In genomic region chr19:12866416-12867119, GRCh38 we compare ENCODE assay signal across 16 cellular contexts. TPM values are rescaled to one million over a fixed set of nuclear protein-coding genes. Genes with fewer than 3 reads are reported as not detected.
DNase-seq lines count a peak whose midpoint lies in the region; ATAC-seq, FAIRE-seq and TF ChIP-seq lines count a peak whose summit lies in the region.
"Had no signal": no experiment of that assay in that cellular context is flagged by ENCODE, and none has a peak within 500 bp of the region (broad histone marks: within the 10 kb centered on the region; RNA-seq: fewer than 3 reads in every experiment).

No MANE protein-coding gene starts in this region.

- H3K79me2 ChIP-seq in K562 (ENCODE audit: control insufficient read depth, insufficient read depth, low read length), result no peaks in the 10 kb centered on the region

- TF ChIP-seq RAD21 in K562 (CRISPR knock-in tag; conservative IDR thresholded peaks at IDR 0.05 in 1 of 2, IDR thresholded peaks at IDR 0.05 in 1 of 2), result no peak

- H3K4me3 Mint-ChIP-seq in CD4-positive, alpha-beta T cell, result peak overlapping the region; percentile 77
- H3K4me3 Mint-ChIP-seq in IgD-negative memory B cell (peak overlapping the region; percentile 62 to 92 (median 79)), natural killer cell (peak overlapping the region; percentile 67)

- WGBS in K562 (ENCODE audit: insufficient coverage, low coverage, missing lambda C conversion rate), result 63% methylated on average over 26 of the region's 29 CpGs
- WGBS in testis, 2 donors, result 63 to 66% methylated on average over 23 to 29 of the region's 29 CpGs

- DNase-seq in CD4-positive, alpha-beta T cell, result no peak
- DNase-seq in K562 (ENCODE audit: extremely low read depth in 1 of 4, low spot score in 3 of 4) (peak; percentile 52 to 77 (median 72)), natural killer cell (no peak), hippocampal formation (lab: John Stamatoyannopoulos, UW) (no peak), foreskin melanocyte (no peak), testis (no peak), NCI-H2081 treated with DMSO at 0.1 percent for 48 hours (lab: John Stamatoyannopoulos, UW) (no peak)
- DNase-seq: NCI-H774 had no signal

- peak overlapping the region; percentile 95 for H3K4me2 ChIP-seq in K562 (ENCODE audit: insufficient read depth, low read length)

- POLR2A ChIA-PET in CD4-positive, alpha-beta T cell (lab: Charles Lee), result interaction anchor here (1.4 kb wide), 1 partner anchor 24 kb away, joined by 5 read pairs; the partner anchor contains the start of gene GCDH
- POLR2A ChIA-PET in K562 (lab: Yijun Ruan, JAX), result no interaction called here

- H3K9me3 ChIP-seq in CD4-positive, alpha-beta T cell (ENCODE audit: control insufficient read depth, low read length), result no peaks in the 10 kb centered on the region
- H3K9me3 ChIP-seq in K562 (replicated peaks; ENCODE audit: control insufficient read depth, insufficient read depth, low read depth, low read length), result no peaks in the 10 kb centered on the region
- H3K9me3 ChIP-seq in testis, result no peaks in the 10 kb centered on the region
- H3K9me3 ChIP-seq: SJSA1 had no signal

- H2AFZ ChIP-seq in K562 (ENCODE audit: low read depth, low read length), result peak overlapping the region; percentile 98

- CTCF ChIA-PET in CD4-positive, alpha-beta T cell (lab: Charles Lee), result no interaction called here
- CTCF ChIA-PET in K562 (lab: Yijun Ruan, JAX; ENCODE audit: low intra/inter-chr PET ratio), result no interaction called here

- H3K9me1 ChIP-seq in K562 (ENCODE audit: control insufficient read depth, insufficient read depth, low read length), result no peaks in the 10 kb centered on the region

- in situ Hi-C loops in K562 (cut with MboI), result no loop called here

- intact Hi-C loops in CD4-positive, alpha-beta T cell (cut with DNase I, micrococcal nuclease), result no loop called here
- intact Hi-C loops in K562 (cut with micrococcal nuclease) (no loop called here), natural killer cell (cut with micrococcal nuclease) (no loop called here), testis (cut with DNase I; ENCODE audit: low total_unique reads) (no loop called here)

- no peak for ATAC-seq in CD4-positive, alpha-beta T cell (ENCODE audit: poor library complexity)
- ATAC-seq in K562 (peak; percentile 77), natural killer cell (no peak)

- no peak overlapping the region for H3K27ac Mint-ChIP-seq in CD4-positive, alpha-beta T cell
- no peak overlapping the region for H3K27ac Mint-ChIP-seq in IgD-negative memory B cell
- peak overlapping the region in 1 of 2 donors; percentile 35 for H3K27ac Mint-ChIP-seq in natural killer cell

- BruUV-seq in K562 (replicated peaks; lab: Mats Ljungman, UMichigan), result no TSS peak

- no peaks in the 10 kb centered on the region for H3K36me3 Mint-ChIP-seq in CD4-positive, alpha-beta T cell (ENCODE audit: low read depth)
- H3K36me3 Mint-ChIP-seq in IgD-negative memory B cell, result peaks cover 3% of the 10 kb centered on the region
- no peaks in the 10 kb centered on the region for H3K36me3 Mint-ChIP-seq in natural killer cell

- TF ChIP-seq POLR2A in K562 (conservative IDR thresholded peaks at IDR 0.05) (no peak), testis (IDR thresholded peaks at IDR 0.05) (no peak)

- no peak overlapping the region for H3K27ac ChIP-seq in CD4-positive, alpha-beta T cell (ENCODE audit: low read depth, low read length)
- peak overlapping the region; percentile 51; the same call in 1 of the 3 replicates for H3K27ac ChIP-seq in K562 (ENCODE audit: extremely low read depth, low read depth, low read length)
- H3K27ac ChIP-seq in testis, result no peak overlapping the region
- H3K27ac ChIP-seq: epithelial cell of prostate, SJSA1 had no signal

- FAIRE-seq in K562 (lab: Jason Lieb, UNC), result no peak
- FAIRE-seq: G401.6 had no signal

- peaks cover 9% of the 10 kb centered on the region for H3K4me1 Mint-ChIP-seq in CD4-positive, alpha-beta T cell (ENCODE audit: low read depth)
- H3K4me1 Mint-ChIP-seq in IgD-negative memory B cell (peaks cover 3 to 4% (median 3%) of the 10 kb centered on the region in 3 donors), natural killer cell (peaks cover under 1 to 11% of the 10 kb centered on the region in 2 donors)

- peaks cover 7% of the 10 kb centered on the region for H3K27me3 Mint-ChIP-seq in CD4-positive, alpha-beta T cell
- H3K27me3 Mint-ChIP-seq in IgD-negative memory B cell (peaks cover 9% of the 10 kb centered on the region), natural killer cell (ENCODE audit: low read depth in 2 of 2) (no peaks in the 10 kb centered on the region)

- H3K4me1 ChIP-seq in K562 (replicated peaks in 1 of 2; ENCODE audit: control insufficient read depth in 2 of 2, insufficient read depth in 2 of 2, low read length in 2 of 2) (peaks cover 8 to 42% of the 10 kb centered on the region in 2 experiments; a peak in 4 of 5 replicates), testis (no peaks in the 10 kb centered on the region)
- H3K4me1 ChIP-seq: SJSA1 had no signal

- H3K36me3 ChIP-seq in K562 (ENCODE audit: control insufficient read depth, insufficient read depth, low read length), result no peaks in the 10 kb centered on the region
- H3K36me3 ChIP-seq in testis (ENCODE audit: low read depth, missing control alignments), result no peaks in the 10 kb centered on the region
- H3K36me3 ChIP-seq: SJSA1 had no signal

- H3K27me3 ChIP-seq in CD4-positive, alpha-beta T cell (ENCODE audit: control insufficient read depth, insufficient read depth, low read length), result no peaks in the 10 kb centered on the region
- no peaks in the 10 kb centered on the region for H3K27me3 ChIP-seq in K562 (ENCODE audit: control insufficient read depth in 2 of 2, insufficient read depth in 2 of 2, low read length in 2 of 2)
- H3K27me3 ChIP-seq in testis, result no peaks in the 10 kb centered on the region
- H3K27me3 ChIP-seq: SJSA1 had no signal

- no peak for TF ChIP-seq EP300 in K562 (IDR thresholded peaks at IDR 0.05; ENCODE audit: low read length)

- no peak for TF ChIP-seq CTCF in CD4-positive, alpha-beta T cell (IDR thresholded peaks at IDR 0.05)
- TF ChIP-seq CTCF in K562 (IDR thresholded peaks at IDR 0.05 in 2 of 3, conservative IDR thresholded peaks at IDR 0.05 in 1 of 3; ENCODE audit: insufficient read depth in 2 of 3, low read depth in 1 of 3, low read length in 3 of 3), result no peak
- TF ChIP-seq CTCF in natural killer cell (IDR thresholded peaks at IDR 0.05), result no peak
- TF ChIP-seq CTCF in testis (IDR thresholded peaks at IDR 0.05), result no peak

- H3K4me3 ChIP-seq in K562 (peak overlapping the region; percentile 54), testis (no peak overlapping the region)
- H3K4me3 ChIP-seq: SJSA1 had no signal

- no peaks in the 10 kb centered on the region; the same call in 1 of the 2 replicates for H4K20me1 ChIP-seq in K562 (replicated peaks; ENCODE audit: control insufficient read depth, insufficient read depth, low read length)

- H3K9me3 Mint-ChIP-seq in CD4-positive, alpha-beta T cell, result no peaks in the 10 kb centered on the region
- H3K9me3 Mint-ChIP-seq in IgD-negative memory B cell (no peaks in the 10 kb centered on the region), natural killer cell (no peaks in the 10 kb centered on the region)

- no peak overlapping the region for H3K9ac ChIP-seq in K562 (ENCODE audit: insufficient read depth in 1 of 2, low read depth in 2 of 2, low read length in 2 of 2)

RNA-seq across cellular contexts. Expression of gene DNASE2, which starts 14.7 kb away (rescaled TPM):
- 10 to 100 TPM; 10.4 to 11.1 TPM for total RNA-seq in CD4-positive, alpha-beta T cell
- polyA plus RNA-seq in IgD-negative memory B cell, result 49.6 TPM
- 27.4 and 52.2 TPM in 2 replicates for total RNA-seq in K562 (2011; cell fraction: chromatin; rRNA removed; ENCODE audit: low replicate concordance)
- total RNA-seq in K562 (2011; cell fraction: nucleolus; rRNA removed), result 66.1 and 75.4 TPM in 2 replicates
- total RNA-seq in K562 (2011; cell fraction: nucleoplasm; rRNA removed), result 43.7 and 50.4 TPM in 2 replicates
- 20.1 and 22.1 TPM in 2 replicates for total RNA-seq in K562 (2014; rRNA removed)
- 15.4 and 17.4 TPM in 2 replicates for total RNA-seq in K562 (2014; rRNA removed; fragmentation: Illumina TruSeq; extraction: Trizol)
- 17.8 and 20.2 TPM in 2 replicates for total RNA-seq in K562 (2015; rRNA removed; fragmentation: Illumina TruSeq; extraction: Trizol)
- total RNA-seq in K562 (2021), result 21.1 and 25.4 TPM in 2 replicates
- polyA plus RNA-seq in K562 (2011; rRNA removed), result 19.0 and 38.0 TPM in 2 replicates
- 38.9 and 53.7 TPM in 2 replicates for polyA plus RNA-seq in K562 (2011; cell fraction: cytosol; rRNA removed)
- 5.7 and 9.8 TPM in 2 replicates for polyA plus RNA-seq in K562 (2011; cell fraction: nucleus; rRNA removed)
- 23.6 and 112 TPM in 2 replicates for polyA plus RNA-seq in K562 (2012)
- 20.3 and 31.2 TPM in 2 replicates for polyA plus RNA-seq in K562 (2014; fragmentation: Illumina TruSeq; extraction: Trizol)
- 1 to 10 TPM; 4.4 to 6.1 TPM for polyA plus RNA-seq in K562 (2014; fragmentation: Nextera tagmentation; extraction: Ambion mirVana)
- polyA plus RNA-seq in K562 (2014; rRNA removed), result 27.0 and 29.8 TPM in 2 replicates
- 12.8 and 19.9 TPM in 2 replicates for polyA minus RNA-seq in K562 (2011; rRNA and poly(A)+ RNA removed)
- 13.2 and 19.3 TPM in 2 replicates for polyA minus RNA-seq in K562 (2011; cell fraction: cytosol; rRNA and poly(A)+ RNA removed)
- polyA minus RNA-seq in K562 (2011; cell fraction: nucleus; rRNA and poly(A)+ RNA removed), result 3.6 and 8.9 TPM in 2 replicates
- 10 to 100 TPM; 28.3 to 31.7 (median 31.2) TPM for total RNA-seq in natural killer cell
- 10 to 100 TPM in 1 of 2 donors, 1 to 10 TPM in 1; 9.0 to 17.4 TPM for total RNA-seq in testis
- 17.7 TPM for polyA plus RNA-seq in testis (ENCODE audit: insufficient read depth, low read depth, low replicate concordance)

RNA-seq across cellular contexts. Expression of gene KLF1, which starts 20.4 kb away (rescaled TPM):
- total RNA-seq in CD4-positive, alpha-beta T cell, result not detected
- polyA plus RNA-seq in IgD-negative memory B cell (not detected), K562 (2011; rRNA removed) (47.3 and 58.8 TPM in 2 replicates), K562 (2014; fragmentation: Illumina TruSeq; extraction: Trizol) (38.0 and 76.5 TPM in 2 replicates), K562 (2014; fragmentation: Nextera tagmentation; extraction: Ambion mirVana) (1 to 10 TPM; 8.4 to 9.3 TPM), K562 (2014; rRNA removed) (111 and 113 TPM in 2 replicates), testis (ENCODE audit: insufficient read depth, low read depth, low replicate concordance) (not detected)
- total RNA-seq in K562 (2011; cell fraction: chromatin; rRNA removed; ENCODE audit: low replicate concordance), result 6.4 and 26.3 TPM in 2 replicates
- total RNA-seq in K562 (2011; cell fraction: nucleolus; rRNA removed), result 42.0 and 42.9 TPM in 2 replicates
- total RNA-seq in K562 (2011; cell fraction: nucleoplasm; rRNA removed), result 23.0 and 24.3 TPM in 2 replicates
- total RNA-seq in K562 (2014; rRNA removed) (163 and 229 TPM in 2 replicates), K562 (2014; rRNA removed; fragmentation: Illumina TruSeq; extraction: Trizol) (26.9 and 40.3 TPM in 2 replicates), K562 (2015; rRNA removed; fragmentation: Illumina TruSeq; extraction: Trizol) (76.4 and 81.8 TPM in 2 replicates), K562 (2021) (144 and 168 TPM in 2 replicates), natural killer cell (not detected), testis (under 1 TPM; 0.24 to 0.31 TPM)
- polyA plus RNA-seq in K562 (2011; cell fraction: cytosol; rRNA removed), result 72.0 and 223 TPM in 2 replicates
- polyA plus RNA-seq in K562 (2011; cell fraction: nucleus; rRNA removed), result 45.6 and 85.0 TPM in 2 replicates
- 70.7 and 93.0 TPM in 2 replicates for polyA plus RNA-seq in K562 (2012)
- polyA minus RNA-seq in K562 (2011; rRNA and poly(A)+ RNA removed), result 11.6 and 17.2 TPM in 2 replicates
- polyA minus RNA-seq in K562 (2011; cell fraction: cytosol; rRNA and poly(A)+ RNA removed), result 35.4 and 37.3 TPM in 2 replicates
- 23.3 and 27.4 TPM in 2 replicates for polyA minus RNA-seq in K562 (2011; cell fraction: nucleus; rRNA and poly(A)+ RNA removed)
- total RNA-seq: mesenteric fat pad, renal cortical epithelial cell, SJSA1 had no signal
- polyA plus RNA-seq: BJ had no signal

RNA-seq across cellular contexts. Expression of gene GCDH, which starts 24.4 kb away (rescaled TPM):
- 10 to 100 TPM; 39.2 to 42.1 TPM for total RNA-seq in CD4-positive, alpha-beta T cell
- 13.5 TPM for polyA plus RNA-seq in IgD-negative memory B cell
- 55.0 and 139 TPM in 2 replicates for total RNA-seq in K562 (2011; cell fraction: chromatin; rRNA removed; ENCODE audit: low replicate concordance)
- 92.4 and 115 TPM in 2 replicates for total RNA-seq in K562 (2011; cell fraction: nucleolus; rRNA removed)
- total RNA-seq in K562 (2011; cell fraction: nucleoplasm; rRNA removed), result 67.1 and 68.3 TPM in 2 replicates
- 25.7 and 37.9 TPM in 2 replicates for total RNA-seq in K562 (2014; rRNA removed)
- 11.5 and 17.7 TPM in 2 replicates for total RNA-seq in K562 (2014; rRNA removed; fragmentation: Illumina TruSeq; extraction: Trizol)
- 19.1 and 21.3 TPM in 2 replicates for total RNA-seq in K562 (2015; rRNA removed; fragmentation: Illumina TruSeq; extraction: Trizol)
- total RNA-seq in K562 (2021), result 40.1 and 47.5 TPM in 2 replicates
- 16.8 and 19.8 TPM in 2 replicates for polyA plus RNA-seq in K562 (2011; rRNA removed)
- polyA plus RNA-seq in K562 (2011; cell fraction: cytosol; rRNA removed), result 38.3 and 58.8 TPM in 2 replicates
- 44.2 and 61.1 TPM in 2 replicates for polyA plus RNA-seq in K562 (2011; cell fraction: nucleus; rRNA removed)
- polyA plus RNA-seq in K562 (2012), result 12.4 and 34.6 TPM in 2 replicates
- 20.6 and 38.9 TPM in 2 replicates for polyA plus RNA-seq in K562 (2014; fragmentation: Illumina TruSeq; extraction: Trizol)
- polyA plus RNA-seq in K562 (2014; fragmentation: Nextera tagmentation; extraction: Ambion mirVana), result 1 to 10 TPM; 2.9 to 5.5 TPM
- 44.7 and 50.8 TPM in 2 replicates for polyA plus RNA-seq in K562 (2014; rRNA removed)
- 12.1 and 21.1 TPM in 2 replicates for polyA minus RNA-seq in K562 (2011; rRNA and poly(A)+ RNA removed)
- 17.9 and 18.6 TPM in 2 replicates for polyA minus RNA-seq in K562 (2011; cell fraction: cytosol; rRNA and poly(A)+ RNA removed)
- 26.5 and 27.9 TPM in 2 replicates for polyA minus RNA-seq in K562 (2011; cell fraction: nucleus; rRNA and poly(A)+ RNA removed)
- total RNA-seq in natural killer cell, result 10 to 100 TPM; 35.9 to 41.7 (median 36.3) TPM
- total RNA-seq in testis, result 10 to 100 TPM; 30.5 to 32.1 TPM
- polyA plus RNA-seq in testis (ENCODE audit: insufficient read depth, low read depth, low replicate concordance), result 11.0 TPM

RNA-seq across cellular contexts. Expression of gene MAST1, which starts 28.3 kb away (rescaled TPM):
- under 1 TPM; 0.22 to 0.60 TPM for total RNA-seq in CD4-positive, alpha-beta T cell
- polyA plus RNA-seq in IgD-negative memory B cell, result 1.2 TPM
- total RNA-seq in K562 (2011; cell fraction: chromatin; rRNA removed; ENCODE audit: low replicate concordance), result 16.9 and 44.1 TPM in 2 replicates
- 24.6 and 28.7 TPM in 2 replicates for total RNA-seq in K562 (2011; cell fraction: nucleolus; rRNA removed)
- 19.8 and 23.5 TPM in 2 replicates for total RNA-seq in K562 (2011; cell fraction: nucleoplasm; rRNA removed)
- total RNA-seq in K562 (2014; rRNA removed), result 3.9 and 5.7 TPM in 2 replicates
- total RNA-seq in K562 (2014; rRNA removed; fragmentation: Illumina TruSeq; extraction: Trizol), result 1.9 and 2.8 TPM in 2 replicates
- total RNA-seq in K562 (2015; rRNA removed; fragmentation: Illumina TruSeq; extraction: Trizol), result 2.9 and 3.1 TPM in 2 replicates
- total RNA-seq in K562 (2021), result 10.3 and 12.1 TPM in 2 replicates
- polyA plus RNA-seq in K562 (2011; rRNA removed), result 8.2 and 17.4 TPM in 2 replicates
- polyA plus RNA-seq in K562 (2011; cell fraction: cytosol; rRNA removed), result 12.7 and 13.3 TPM in 2 replicates
- polyA plus RNA-seq in K562 (2011; cell fraction: nucleus; rRNA removed), result 58.3 and 58.5 TPM in 2 replicates
- 6.0 and 9.1 TPM in 2 replicates for polyA plus RNA-seq in K562 (2012)
- polyA plus RNA-seq in K562 (2014; fragmentation: Illumina TruSeq; extraction: Trizol), result 6.4 and 8.8 TPM in 2 replicates
- under 1 TPM; 0.48 to 0.67 TPM for polyA plus RNA-seq in K562 (2014; fragmentation: Nextera tagmentation; extraction: Ambion mirVana)
- polyA plus RNA-seq in K562 (2014; rRNA removed), result 7.6 and 10.5 TPM in 2 replicates
- 5.9 and 8.4 TPM in 2 replicates for polyA minus RNA-seq in K562 (2011; rRNA and poly(A)+ RNA removed)
- 9.2 and 12.7 TPM in 2 replicates for polyA minus RNA-seq in K562 (2011; cell fraction: cytosol; rRNA and poly(A)+ RNA removed)
- polyA minus RNA-seq in K562 (2011; cell fraction: nucleus; rRNA and poly(A)+ RNA removed), result 6.7 and 10.0 TPM in 2 replicates
- under 1 TPM in 2 of 3 donors, not detected in 1; 0.07 to 0.88 TPM for total RNA-seq in natural killer cell
- total RNA-seq in testis, result 1 to 10 TPM; 8.5 to 9.0 TPM
- 11.7 TPM for polyA plus RNA-seq in testis (ENCODE audit: insufficient read depth, low read depth, low replicate concordance)
- total RNA-seq: SJSA1 had no signal

RNA-seq across cellular contexts. Expression of gene RTBDN, which starts 32.2 kb away (rescaled TPM):
- total RNA-seq in CD4-positive, alpha-beta T cell, result not detected
- polyA plus RNA-seq in IgD-negative memory B cell (not detected), K562 (2011; rRNA removed) (0.86 and 0.87 TPM in 2 replicates), K562 (2014; fragmentation: Illumina TruSeq; extraction: Trizol) (0.96 and 1.2 TPM in 2 replicates), K562 (2014; fragmentation: Nextera tagmentation; extraction: Ambion mirVana) (under 1 TPM in 1 of 2 experiments, not detected in 1; 0.20 TPM), K562 (2014; rRNA removed) (0.58 and 1.9 TPM in 2 replicates), testis (ENCODE audit: insufficient read depth, low read depth, low replicate concordance) (3.7 TPM)
- 0.76 and 1.6 TPM in 2 replicates for total RNA-seq in K562 (2011; cell fraction: chromatin; rRNA removed; ENCODE audit: low replicate concordance)
- 2.8 and 3.8 TPM in 2 replicates for total RNA-seq in K562 (2011; cell fraction: nucleolus; rRNA removed)
- 3.1 and 3.4 TPM in 2 replicates for total RNA-seq in K562 (2011; cell fraction: nucleoplasm; rRNA removed)
- total RNA-seq in K562 (2014; rRNA removed) (0.73 and 1.1 TPM in 2 replicates), K562 (2014; rRNA removed; fragmentation: Illumina TruSeq; extraction: Trizol) (0.19 and 0.22 TPM in 2 replicates), K562 (2015; rRNA removed; fragmentation: Illumina TruSeq; extraction: Trizol) (0.40 and 1.1 TPM in 2 replicates), K562 (2021) (0.69 and 2.3 TPM in 2 replicates), natural killer cell (not detected), testis (1 to 10 TPM; 3.8 to 5.1 TPM)
- polyA plus RNA-seq in K562 (2011; cell fraction: cytosol; rRNA removed), result 1.4 and 1.9 TPM in 2 replicates
- 0.63 and 1.0 TPM in 2 replicates for polyA plus RNA-seq in K562 (2011; cell fraction: nucleus; rRNA removed)
- polyA plus RNA-seq in K562 (2012), result 2.0 and 3.5 TPM in 2 replicates
- not detected in 2 replicates for polyA minus RNA-seq in K562 (2011; rRNA and poly(A)+ RNA removed)
- polyA minus RNA-seq in K562 (2011; cell fraction: cytosol; rRNA and poly(A)+ RNA removed), result 1.7 TPM in 1 of 2 replicates, not detected in the other
- polyA minus RNA-seq in K562 (2011; cell fraction: nucleus; rRNA and poly(A)+ RNA removed), result 0.56 TPM in 1 of 2 replicates, not detected in the other
- total RNA-seq: cardiac septum, mesenteric fat pad, renal cortical epithelial cell, SJSA1 had no signal

Comparison
In these comparisons a context has a peak if more than half of its experiments do, and no peak if none do; other contexts are left out.
1. DNase-seq: peak in K562 (4 of 4); none in CD4-positive, alpha-beta T cell (0 of 10), natural killer cell (single experiment), hippocampal formation (0 of 2), foreskin melanocyte (single experiment), testis (single experiment) and NCI-H2081 treated with DMSO at 0.1 percent for 48 hours (single experiment).
2. RNA of gene KLF1, which starts 20.4 kb away (total RNA-seq): 6.4 to 229 TPM in K562; 0.24 to 0.31 TPM in testis, not detected in natural killer cell and not detected in CD4-positive, alpha-beta T cell; every median in the first group is over 4 times any median in the second.
3. Peak in every context shown above with its lines, with median percentiles within 50 percentile points of each other: H3K4me3 Mint-ChIP-seq.